21 cellular contexts compared by ENCODE assay signal in genomic region chr6:140427842-140428241, GRCh38.
DNase-seq lines count a peak whose midpoint lies in the region; ATAC-seq, FAIRE-seq and TF ChIP-seq lines count a peak whose summit lies in the region.
"Had no signal": no experiment of that assay in that cellular context is flagged by ENCODE, and none has a peak within 500 bp of the region (broad histone marks: within the 10 kb centered on the region; RNA-seq: fewer than 3 reads in every experiment).

No MANE protein-coding gene starts in this region.

- H3K4me3 ChIP-seq in HepG2 (replicated peaks in 1 of 3; ENCODE audit: insufficient read depth in 1 of 3, low read depth in 2 of 3, low read length in 3 of 3) (no peak overlapping the region), right lobe of liver (no peak overlapping the region), NB4 (ENCODE audit: low read depth, low read length) (no peak overlapping the region), K562 (no peak overlapping the region)
- H3K4me3 ChIP-seq: gastrocnemius medialis, MG63, right atrium auricular region, suprapubic skin had no signal

- H3K4me1 ChIP-seq in HepG2 (ENCODE audit: insufficient read depth, low read length) = no peaks in the 10 kb centered on the region
- H3K4me1 ChIP-seq in right lobe of liver = no peaks in the 10 kb centered on the region
- no peaks in the 10 kb centered on the region for H3K4me1 ChIP-seq in K562 (replicated peaks in 1 of 2; ENCODE audit: control insufficient read depth in 2 of 2, insufficient read depth in 2 of 2, low read length in 2 of 2)
- H3K4me1 ChIP-seq: gastrocnemius medialis, right atrium auricular region, suprapubic skin had no signal

- no peaks in the 10 kb centered on the region for H3K36me3 Mint-ChIP-seq in activated naive CD4-positive, alpha-beta T cell treated with anti-CD3 and anti-CD28 coated beads, Interleukin-2, amount 10 ng/mL, durations not matched to agents 7 days and 5 days
- H3K36me3 Mint-ChIP-seq in stimulated activated naive B cell treated with anti-CD40 and anti-IgM and Interleukin-4, amounts not matched to agents 10 μg/mL and 1 μg/mL and 100 μg/mL, for 72 hours = no peaks in the 10 kb centered on the region
- no peaks in the 10 kb centered on the region for H3K36me3 Mint-ChIP-seq in activated CD4-positive, alpha-beta memory T cell treated with anti-CD3 and anti-CD28 coated beads for 36 hours
- H3K36me3 Mint-ChIP-seq: memory B cell, naive B cell had no signal

- H3K27me3 ChIP-seq in HepG2 (ENCODE audit: control insufficient read depth in 1 of 2, insufficient read depth in 2 of 2, low read length in 2 of 2) (no peaks in the 10 kb centered on the region), right lobe of liver (no peaks in the 10 kb centered on the region), K562 (ENCODE audit: control insufficient read depth in 2 of 2, insufficient read depth in 2 of 2, low read length in 2 of 2) (no peaks in the 10 kb centered on the region)
- H3K27me3 ChIP-seq: gastrocnemius medialis, MG63, right atrium auricular region, suprapubic skin had no signal

- no peak for TF ChIP-seq POLR2A in HepG2 (IDR thresholded peaks at IDR 0.05; ENCODE audit: insufficient read depth in 1 of 2, low read depth in 2 of 2, low read length in 2 of 2)
- no peak for TF ChIP-seq POLR2A in right lobe of liver (IDR thresholded peaks at IDR 0.05)
- TF ChIP-seq POLR2A in NB4 (IDR thresholded peaks at IDR 0.05; ENCODE audit: extremely low read depth, insufficient read length) = no peak
- TF ChIP-seq POLR2A in K562 (conservative IDR thresholded peaks at IDR 0.05) = no peak

- no peak overlapping the region for H3K27ac Mint-ChIP-seq in activated naive CD4-positive, alpha-beta T cell treated with anti-CD3 and anti-CD28 coated beads, Interleukin-2, amount 10 ng/mL, durations not matched to agents 7 days and 5 days
- H3K27ac Mint-ChIP-seq in stimulated activated naive B cell treated with anti-CD40 and anti-IgM and Interleukin-4, amounts not matched to agents 10 μg/mL and 1 μg/mL and 100 μg/mL, for 72 hours = no peak overlapping the region
- H3K27ac Mint-ChIP-seq in activated CD4-positive, alpha-beta memory T cell treated with anti-CD3 and anti-CD28 coated beads for 36 hours = no peak overlapping the region
- H3K27ac Mint-ChIP-seq: memory B cell, naive B cell had no signal

- H3K4me3 Mint-ChIP-seq in activated naive CD4-positive, alpha-beta T cell treated with anti-CD3 and anti-CD28 coated beads, Interleukin-2, amount 10 ng/mL, durations not matched to agents 7 days and 5 days = no peak overlapping the region
- H3K4me3 Mint-ChIP-seq in stimulated activated naive B cell treated with anti-CD40 and anti-IgM and Interleukin-4, amounts not matched to agents 10 μg/mL and 1 μg/mL and 100 μg/mL, for 72 hours = no peak overlapping the region
- H3K4me3 Mint-ChIP-seq in activated CD4-positive, alpha-beta memory T cell treated with anti-CD3 and anti-CD28 coated beads for 36 hours = no peak overlapping the region
- H3K4me3 Mint-ChIP-seq: memory B cell, naive B cell had no signal

- no peak overlapping the region for H3K9ac ChIP-seq in HepG2 (ENCODE audit: insufficient read depth, low read depth, low read length)
- no peak overlapping the region for H3K9ac ChIP-seq in K562 (ENCODE audit: insufficient read depth in 1 of 2, low read depth in 2 of 2, low read length in 2 of 2)

- H3K79me2 ChIP-seq in HepG2 (ENCODE audit: insufficient read depth, low read length) (no peaks in the 10 kb centered on the region), K562 (ENCODE audit: control insufficient read depth, insufficient read depth, low read length) (no peaks in the 10 kb centered on the region)

- no peaks in the 10 kb centered on the region for H4K20me1 ChIP-seq in HepG2 (ENCODE audit: insufficient read depth, low read length)
- H4K20me1 ChIP-seq in K562 (replicated peaks; ENCODE audit: control insufficient read depth, insufficient read depth, low read length) = no peaks in the 10 kb centered on the region

- TF ChIP-seq CTCF in HepG2 (CRISPR knock-in tag; IDR thresholded peaks at IDR 0.05) (peak; percentile 38), right lobe of liver (IDR thresholded peaks at IDR 0.05) (no peak), NB4 (IDR thresholded peaks at IDR 0.05; ENCODE audit: low read depth, low read length) (peak; percentile 7), K562 (IDR thresholded peaks at IDR 0.05 in 2 of 3, conservative IDR thresholded peaks at IDR 0.05 in 1 of 3; ENCODE audit: insufficient read depth in 2 of 3, low read depth in 1 of 3, low read length in 3 of 3) (peak; percentile 14 to 42 (median 25); a peak in 4 of 6 replicates)

- H2AFZ ChIP-seq in HepG2 (ENCODE audit: low read length) (no peak overlapping the region), K562 (ENCODE audit: low read depth, low read length) (no peak overlapping the region)

- CTCF ChIA-PET in HepG2 (lab: Yijun Ruan, JAX; ENCODE audit: low intra/inter-chr PET ratio, low total read pairs) (no interaction called here), K562 (lab: Yijun Ruan, JAX; ENCODE audit: low intra/inter-chr PET ratio) (no interaction called here)
- CTCF ChIA-PET in activated naive CD4-positive, alpha-beta T cell treated with anti-CD3 and anti-CD28 coated beads, Interleukin-2, amount 10 ng/mL, durations not matched to agents 7 days and 5 days (lab: Charles Lee) = no interaction called here
- CTCF ChIA-PET in activated CD4-positive, alpha-beta memory T cell treated with anti-CD3 and anti-CD28 coated beads for 36 hours (lab: Charles Lee) = no interaction called here

- no peak overlapping the region for H3K27ac ChIP-seq in HepG2 (ENCODE audit: extremely low read length, insufficient read depth, low read length)
- H3K27ac ChIP-seq in right lobe of liver = no peak overlapping the region
- no peak overlapping the region for H3K27ac ChIP-seq in K562 (ENCODE audit: extremely low read depth, low read depth, low read length)
- H3K27ac ChIP-seq: gastrocnemius medialis, right atrium auricular region, suprapubic skin had no signal

- in situ Hi-C loops in HepG2 (cut with HindIII; ENCODE audit: extremely low pct_ligation_motif_present, low pct_unique_long_range_greater_than_20kb) = loop anchor here (25.0 kb wide), 1 partner anchor 1066 kb away; the partner anchor contains the start of gene CITED2
- in situ Hi-C loops in K562 (cut with MboI) = no loop called here

- H3K9me3 ChIP-seq in HepG2 (ENCODE audit: low read length) (peaks cover 19% of the 10 kb centered on the region), right lobe of liver (no peaks in the 10 kb centered on the region), K562 (replicated peaks; ENCODE audit: control insufficient read depth, insufficient read depth, low read depth, low read length) (peaks cover 2% of the 10 kb centered on the region; the same call in 1 of the 2 replicates)
- H3K9me3 ChIP-seq: gastrocnemius medialis, MG63, suprapubic skin had no signal

- H3K9me1 ChIP-seq in K562 (ENCODE audit: control insufficient read depth, insufficient read depth, low read length) = no peaks in the 10 kb centered on the region

- TF ChIP-seq RAD21 in HepG2 (CRISPR knock-in tag; IDR thresholded peaks at IDR 0.05) (no peak), K562 (CRISPR knock-in tag; conservative IDR thresholded peaks at IDR 0.05 in 1 of 2, IDR thresholded peaks at IDR 0.05 in 1 of 2) (no peak)

- FAIRE-seq in HepG2 (lab: Jason Lieb, UNC) (peak; percentile 68), K562 (lab: Jason Lieb, UNC) (no peak)
- FAIRE-seq: bronchial epithelial cell had no signal

- BruUV-seq in HepG2 (replicated peaks; lab: Mats Ljungman, UMichigan) = no TSS peak
- no TSS peak for BruUV-seq in K562 (replicated peaks; lab: Mats Ljungman, UMichigan)

- H3K4me1 Mint-ChIP-seq in activated naive CD4-positive, alpha-beta T cell treated with anti-CD3 and anti-CD28 coated beads, Interleukin-2, amount 10 ng/mL, durations not matched to agents 7 days and 5 days = no peaks in the 10 kb centered on the region
- no peaks in the 10 kb centered on the region for H3K4me1 Mint-ChIP-seq in stimulated activated naive B cell treated with anti-CD40 and anti-IgM and Interleukin-4, amounts not matched to agents 10 μg/mL and 1 μg/mL and 100 μg/mL, for 72 hours
- H3K4me1 Mint-ChIP-seq in activated CD4-positive, alpha-beta memory T cell treated with anti-CD3 and anti-CD28 coated beads for 36 hours (ENCODE audit: low read depth) = no peaks in the 10 kb centered on the region
- H3K4me1 Mint-ChIP-seq: memory B cell, naive B cell had no signal

- peak; percentile 94 for ATAC-seq in HepG2
- ATAC-seq in right lobe of liver = no peak
- peak; percentile 79 for ATAC-seq in K562
- ATAC-seq in stimulated activated naive B cell treated with anti-CD40 and anti-IgM and Interleukin-4, amounts not matched to agents 10 μg/mL and 1 μg/mL and 100 μg/mL, for 72 hours (replicated peaks) = no peak
- ATAC-seq: activated CD4-positive, CD25-positive, alpha-beta regulatory T cell treated with anti-CD3 and anti-CD28 coated beads, Interleukin-2, amount 50 U/mL, for 24 hours; gastrocnemius medialis had no signal

- TF ChIP-seq EP300 in HepG2 (IDR thresholded peaks at IDR 0.05; ENCODE audit: low read depth in 2 of 2, low read length in 2 of 2) (no peak), HepG2 (CRISPR knock-in tag; IDR thresholded peaks at IDR 0.05; ENCODE audit: borderline replicate concordance) (no peak), K562 (IDR thresholded peaks at IDR 0.05; ENCODE audit: low read length) (no peak)

- POLR2A ChIA-PET in HepG2 (lab: Yijun Ruan, JAX) = no interaction called here
- POLR2A ChIA-PET in K562 (lab: Yijun Ruan, JAX) = interaction anchor here (0.9 kb wide), 1 partner anchor 31 kb away, joined by 5 read pairs; no protein-coding TSS in a partner anchor
- POLR2A ChIA-PET in activated CD4-positive, alpha-beta memory T cell treated with anti-CD3 and anti-CD28 coated beads for 36 hours (lab: Charles Lee) = no interaction called here

- WGBS in HepG2 (ENCODE audit: low lambda C conversion rate) = 0% methylated on average over 2 of the region's 2 CpGs
- 71% methylated on average over 1 of the region's 2 CpGs for WGBS in right lobe of liver (ENCODE audit: insufficient coverage, low coverage, low lambda C conversion rate, missing lambda C conversion rate)
- 26% methylated on average over 2 of the region's 2 CpGs for WGBS in K562 (ENCODE audit: insufficient coverage, low coverage, missing lambda C conversion rate)

- intact Hi-C loops in HepG2 (cut with micrococcal nuclease; ENCODE audit: unreplicated experiment) (no loop called here), right lobe of liver (cut with DNase I) (no loop called here), K562 (cut with micrococcal nuclease) (no loop called here)
- intact Hi-C loops in activated CD4-positive, alpha-beta memory T cell treated with anti-CD3 and anti-CD28 coated beads for 36 hours (cut with micrococcal nuclease) = no loop called here

- H3K9me3 Mint-ChIP-seq in activated naive CD4-positive, alpha-beta T cell treated with anti-CD3 and anti-CD28 coated beads, Interleukin-2, amount 10 ng/mL, durations not matched to agents 7 days and 5 days = no peaks in the 10 kb centered on the region
- peaks cover 0 to 3% of the 10 kb centered on the region in 2 donors for H3K9me3 Mint-ChIP-seq in stimulated activated naive B cell treated with anti-CD40 and anti-IgM and Interleukin-4, amounts not matched to agents 10 μg/mL and 1 μg/mL and 100 μg/mL, for 72 hours
- no peaks in the 10 kb centered on the region for H3K9me3 Mint-ChIP-seq in activated CD4-positive, alpha-beta memory T cell treated with anti-CD3 and anti-CD28 coated beads for 36 hours

- H3K36me3 ChIP-seq in HepG2 (replicated peaks in 1 of 2; ENCODE audit: control insufficient read depth in 1 of 2, insufficient read depth in 2 of 2, low read length in 2 of 2) = no peaks in the 10 kb centered on the region
- no peaks in the 10 kb centered on the region for H3K36me3 ChIP-seq in right lobe of liver
- no peaks in the 10 kb centered on the region for H3K36me3 ChIP-seq in K562 (ENCODE audit: control insufficient read depth, insufficient read depth, low read length)
- H3K36me3 ChIP-seq: gastrocnemius medialis, MG63, right atrium auricular region, suprapubic skin had no signal

- H3K27me3 Mint-ChIP-seq in activated naive CD4-positive, alpha-beta T cell treated with anti-CD3 and anti-CD28 coated beads, Interleukin-2, amount 10 ng/mL, durations not matched to agents 7 days and 5 days = no peaks in the 10 kb centered on the region
- H3K27me3 Mint-ChIP-seq in stimulated activated naive B cell treated with anti-CD40 and anti-IgM and Interleukin-4, amounts not matched to agents 10 μg/mL and 1 μg/mL and 100 μg/mL, for 72 hours = no peaks in the 10 kb centered on the region
- no peaks in the 10 kb centered on the region for H3K27me3 Mint-ChIP-seq in activated CD4-positive, alpha-beta memory T cell treated with anti-CD3 and anti-CD28 coated beads for 36 hours
- H3K27me3 Mint-ChIP-seq: memory B cell, naive B cell had no signal

- DNase-seq in HepG2 (ENCODE audit: low spot score) = peak; percentile 20
- no peak for DNase-seq in right lobe of liver
- peak; percentile 33 for DNase-seq in NB4 (ENCODE audit: low read depth)
- peak in 1 of 4 experiments; percentile 10 for DNase-seq in K562 (ENCODE audit: extremely low read depth in 1 of 4, low spot score in 3 of 4)
- no peak for DNase-seq in activated naive CD4-positive, alpha-beta T cell treated with anti-CD3 and anti-CD28 coated beads, Interleukin-2, amount 10 ng/mL, durations not matched to agents 7 days and 5 days
- DNase-seq in stimulated activated naive B cell treated with anti-CD40 and anti-IgM and Interleukin-4, amounts not matched to agents 10 μg/mL and 1 μg/mL and 100 μg/mL, for 72 hours = no peak
- no peak for DNase-seq in NCI-H2227 treated with DMSO at 0.1 percent for 48 hours (lab: John Stamatoyannopoulos, UW)
- DNase-seq in activated CD4-positive, alpha-beta memory T cell treated with anti-CD3 and anti-CD28 coated beads for 36 hours = no peak
- DNase-seq: C1 segment of cervical spinal cord, dermis blood vessel endothelial cell, DMS153, gastrocnemius medialis, GOT3, MG63, naive B cell, NCI-H1930 had no signal

- H3K4me2 ChIP-seq in HepG2 (ENCODE audit: low read depth, low read length) (no peak overlapping the region), K562 (ENCODE audit: insufficient read depth, low read length) (no peak overlapping the region)

Comparison
In these comparisons a context has a peak if more than half of its experiments do, and no peak if none do; other contexts are left out.
1. ATAC-seq: peak in HepG2 (single experiment) and K562 (single experiment); none in right lobe of liver (0 of 4) and stimulated activated naive B cell treated with anti-CD40 and anti-IgM and Interleukin-4, amounts not matched to agents 10 μg/mL and 1 μg/mL and 100 μg/mL, for 72 hours (0 of 2).
2. DNase-seq: peak in HepG2 (single experiment) and NB4 (single experiment); none in right lobe of liver (0 of 3), activated naive CD4-positive, alpha-beta T cell treated with anti-CD3 and anti-CD28 coated beads, Interleukin-2, amount 10 ng/mL, durations not matched to agents 7 days and 5 days (single experiment), stimulated activated naive B cell treated with anti-CD40 and anti-IgM and Interleukin-4, amounts not matched to agents 10 μg/mL and 1 μg/mL and 100 μg/mL, for 72 hours (single experiment), NCI-H2227 treated with DMSO at 0.1 percent for 48 hours (single experiment) and activated CD4-positive, alpha-beta memory T cell treated with anti-CD3 and anti-CD28 coated beads for 36 hours (single experiment).
3. CTCF ChIP-seq: peak in HepG2 (single experiment), NB4 (single experiment) and K562 (3 of 3); none in right lobe of liver (0 of 4).
4. Of the 241 proteins assayed by ChIP-seq in both HepG2 and K562: peak only in HepG2: SMC3, STAG1 and ZNF644; only in K562: none; in both: CTCF; in neither: 237.